In genomic region chr22:49726701-49727101, GRCh38 we compare ENCODE assay signal across 16 cellular contexts.
DNase-seq lines count a peak whose midpoint lies in the region; ATAC-seq and TF ChIP-seq lines count a peak whose summit lies in the region.
"Had no signal": no experiment of that assay in that cellular context is flagged by ENCODE, and none has a peak within 500 bp of the region (broad histone marks: within the 10 kb centered on the region; RNA-seq: fewer than 3 reads in every experiment).

No MANE protein-coding gene starts in this region.

- H3K4me2 ChIP-seq in BLaER1 = 0 out of 2 replicates have a peak overlapping the region, but pooled peaks have one; percentile 75

- H3K9ac ChIP-seq in BLaER1 = no peak overlapping the region
- H3K9ac ChIP-seq: BLaER1 treated with 17β-estradiol and CSF1 and Interleukin-3, amounts not matched to agents 10 nM and 100 nM had no signal

- intact Hi-C loops in left lung (cut with DNase I) = no loop called here
- intact Hi-C loops in natural killer cell (cut with micrococcal nuclease) = no loop called here

- H3K9me3 Mint-ChIP-seq in stimulated activated effector memory CD8-positive, alpha-beta T cell treated with anti-CD3 and anti-CD28 coated beads, Interleukin-12 subunit alpha, Interleukin-12 subunit beta, amount 100 ng/mL, for 72 hours = no peaks in the 10 kb centered on the region
- no peaks in the 10 kb centered on the region for H3K9me3 Mint-ChIP-seq in natural killer cell
- H3K9me3 Mint-ChIP-seq: CD4-positive, CD25-positive, alpha-beta regulatory T cell had no signal

- H3K36me3 Mint-ChIP-seq in stimulated activated effector memory CD8-positive, alpha-beta T cell treated with anti-CD3 and anti-CD28 coated beads, Interleukin-12 subunit alpha, Interleukin-12 subunit beta, amount 100 ng/mL, for 72 hours = peaks cover 6% of the 10 kb centered on the region
- H3K36me3 Mint-ChIP-seq in natural killer cell = no peaks in the 10 kb centered on the region
- H3K36me3 Mint-ChIP-seq: CD4-positive, CD25-positive, alpha-beta regulatory T cell had no signal

- H3K27me3 Mint-ChIP-seq in natural killer cell (ENCODE audit: low read depth in 2 of 2) = peaks cover 48 to 68% of the 10 kb centered on the region in 2 donors

- H3K4me1 ChIP-seq in BLaER1 (peaks cover 61% of the 10 kb centered on the region), left lung (peaks cover 3 to 15% of the 10 kb centered on the region in 2 donors)

- H3K4me3 ChIP-seq in BLaER1 = no peak overlapping the region
- H3K4me3 ChIP-seq in left lung = no peak overlapping the region
- H3K4me3 ChIP-seq: BLaER1 treated with 17β-estradiol and CSF1 and Interleukin-3, amounts not matched to agents 10 nM and 100 nM; K562 had no signal

- no peak for ATAC-seq in left lung
- no peak for ATAC-seq in stimulated activated effector memory CD8-positive, alpha-beta T cell treated with anti-CD3 and anti-CD28 coated beads, Interleukin-12 subunit alpha, Interleukin-12 subunit beta, amount 100 ng/mL, for 72 hours
- ATAC-seq in GM21360 (IDR thresholded peaks at IDR 0.05; ENCODE audit: unreplicated experiment) = no peak
- no peak for ATAC-seq in natural killer cell
- no peak for ATAC-seq in HG03175 (IDR thresholded peaks at IDR 0.05; ENCODE audit: unreplicated experiment)
- ATAC-seq: K562 had no signal

- no peaks in the 10 kb centered on the region for H3K36me3 ChIP-seq in BLaER1
- no peaks in the 10 kb centered on the region for H3K36me3 ChIP-seq in left lung
- H3K36me3 ChIP-seq: BLaER1 treated with 17β-estradiol and CSF1 and Interleukin-3, amounts not matched to agents 10 nM and 100 nM had no signal

- peaks cover 15% of the 10 kb centered on the region for H3K4me1 Mint-ChIP-seq in stimulated activated effector memory CD8-positive, alpha-beta T cell treated with anti-CD3 and anti-CD28 coated beads, Interleukin-12 subunit alpha, Interleukin-12 subunit beta, amount 100 ng/mL, for 72 hours
- H3K4me1 Mint-ChIP-seq in natural killer cell = peaks cover 8 to 11% of the 10 kb centered on the region in 2 donors

- DNase-seq in OCI-M1 (lab: John Stamatoyannopoulos, UW) = peak; percentile 6
- DNase-seq in left lung = peak; percentile 19 to 47
- DNase-seq in stimulated activated effector memory CD8-positive, alpha-beta T cell treated with anti-CD3 and anti-CD28 coated beads, Interleukin-12 subunit alpha, Interleukin-12 subunit beta, amount 100 ng/mL, for 72 hours (ENCODE audit: low spot score in 2 of 2) = no peak
- no peak for DNase-seq in A172 (ENCODE audit: low spot score)
- no peak for DNase-seq in natural killer cell
- DNase-seq: CD4-positive, CD25-positive, alpha-beta regulatory T cell; DMS79 treated with DMSO at 0.1 percent for 48 hours; EL; HCEC 1CT; HFFc6 had no signal

- H3K27ac Mint-ChIP-seq in stimulated activated effector memory CD8-positive, alpha-beta T cell treated with anti-CD3 and anti-CD28 coated beads, Interleukin-12 subunit alpha, Interleukin-12 subunit beta, amount 100 ng/mL, for 72 hours = no peak overlapping the region
- H3K27ac Mint-ChIP-seq in natural killer cell = no peak overlapping the region
- H3K27ac Mint-ChIP-seq: CD4-positive, CD25-positive, alpha-beta regulatory T cell; HFFc6 had no signal

- H3K27me3 ChIP-seq in BLaER1 (peaks cover 64% of the 10 kb centered on the region), left lung (peaks cover 16 to 86% of the 10 kb centered on the region in 2 donors)

- H4K20me1 ChIP-seq in BLaER1 = peaks cover 30% of the 10 kb centered on the region

- no peak overlapping the region for H3K27ac ChIP-seq in BLaER1
- H3K27ac ChIP-seq in left lung = no peak overlapping the region
- H3K27ac ChIP-seq: BLaER1 treated with 17β-estradiol and CSF1 and Interleukin-3, amounts not matched to agents 10 nM and 100 nM; HL-60 had no signal

- no peaks in the 10 kb centered on the region for H3K9me3 ChIP-seq in BLaER1
- no peaks in the 10 kb centered on the region for H3K9me3 ChIP-seq in left lung

- H3K4me3 Mint-ChIP-seq in stimulated activated effector memory CD8-positive, alpha-beta T cell treated with anti-CD3 and anti-CD28 coated beads, Interleukin-12 subunit alpha, Interleukin-12 subunit beta, amount 100 ng/mL, for 72 hours = peak overlapping the region; percentile 29
- H3K4me3 Mint-ChIP-seq in natural killer cell = no peak overlapping the region
- H3K4me3 Mint-ChIP-seq: HFFc6 had no signal

- TF ChIP-seq CTCF in left lung (IDR thresholded peaks at IDR 0.05) (no peak), natural killer cell (IDR thresholded peaks at IDR 0.05) (no peak)

Comparison
In these comparisons a context has a peak if more than half of its experiments do, and no peak if none do; other contexts are left out.
1. DNase-seq: peak in OCI-M1 (single experiment) and left lung (2 of 2); none in stimulated activated effector memory CD8-positive, alpha-beta T cell treated with anti-CD3 and anti-CD28 coated beads, Interleukin-12 subunit alpha, Interleukin-12 subunit beta, amount 100 ng/mL, for 72 hours (0 of 2), A172 (single experiment) and natural killer cell (single experiment).